In genomic region chr2:8421658-8422499, GRCh38 we compare ENCODE assay signal across 10 cellular contexts.
DNase-seq lines count a peak whose midpoint lies in the region; ATAC-seq and TF ChIP-seq lines count a peak whose summit lies in the region.
"Had no signal": no experiment of that assay in that cellular context is flagged by ENCODE, and none has a peak within 500 bp of the region (broad histone marks: within the 10 kb centered on the region; RNA-seq: fewer than 3 reads in every experiment).

No MANE protein-coding gene starts in this region.

- DNase-seq in sigmoid colon (peak; percentile 35), activated gamma-delta T cell treated with Interleukin-2 at 50 U/mL for 16 hours (no peak), left colon (no peak), RKO (ENCODE audit: low spot score) (no peak)
- DNase-seq: activated naive CD4-positive, alpha-beta T cell; GDM1; ovary had no signal

- ATAC-seq in GM19025 (IDR thresholded peaks at IDR 0.05; ENCODE audit: low read depth, unreplicated experiment) (peak; percentile 88), HG02610 (IDR thresholded peaks at IDR 0.05; ENCODE audit: unreplicated experiment) (peak; percentile 81), HG03571 (IDR thresholded peaks at IDR 0.05; ENCODE audit: unreplicated experiment) (peak; percentile 71), left colon (no peak)

- intact Hi-C loops in sigmoid colon (cut with DNase I), result no loop called here
- intact Hi-C loops in left colon (cut with DNase I, micrococcal nuclease), result no loop called here

- H3K27me3 ChIP-seq in sigmoid colon, result no peaks in the 10 kb centered on the region
- H3K27me3 ChIP-seq: ovary had no signal

- no peaks in the 10 kb centered on the region for H3K4me1 ChIP-seq in sigmoid colon

- 81 to 91% methylated on average over 12 of the region's 12 CpGs for WGBS in sigmoid colon, 2 donors

- no peak for TF ChIP-seq EP300 in sigmoid colon (IDR thresholded peaks at IDR 0.05)

- TF ChIP-seq POLR2A in sigmoid colon (IDR thresholded peaks at IDR 0.05), result no peak

- H3K9me3 ChIP-seq in sigmoid colon, result no peaks in the 10 kb centered on the region
- H3K9me3 ChIP-seq: ovary had no signal

- TF ChIP-seq CTCF in sigmoid colon (IDR thresholded peaks at IDR 0.05), result no peak

- no peak overlapping the region for H3K4me3 ChIP-seq in sigmoid colon
- H3K4me3 ChIP-seq: ovary had no signal

- no peaks in the 10 kb centered on the region for H3K36me3 ChIP-seq in sigmoid colon
- H3K36me3 ChIP-seq: ovary had no signal

- no peak overlapping the region for H3K27ac ChIP-seq in sigmoid colon
- H3K27ac ChIP-seq: ovary had no signal
